In genomic region chr4:3530663-3531254, GRCh38 we compare ENCODE assay signal across 1 cellular context.
TF ChIP-seq lines count a peak whose summit lies in the region.

No MANE protein-coding gene starts in this region.

TF ChIP-seq in WTC11, 78 proteins besides CTCF, POLR2A, EP300 and RAD21 (continued from another document):
- no peak for TF ChIP-seq ARID4B (CRISPR knock-in tag; IDR thresholded peaks at IDR 0.05; ENCODE audit: borderline replicate concordance)
- no peak for TF ChIP-seq ATF6 (CRISPR knock-in tag; IDR thresholded peaks at IDR 0.05)
